ENCODE assay signal across 9 cellular contexts in genomic region chr11:33063326-33063775, GRCh38. TPM values are rescaled to one million over a fixed set of nuclear protein-coding genes. Genes with fewer than 3 reads are reported as not detected.
A peak's percentile ranks its signal among the peaks of the same experiment; 100 is the strongest.
DNase-seq lines count a peak whose midpoint lies in the region; ATAC-seq lines count a peak whose summit lies in the region.
"Had no signal": no experiment of that assay in that cellular context is flagged by ENCODE, and none has a peak within 500 bp of the region (broad histone marks: within the 10 kb centered on the region; RNA-seq: fewer than 3 reads in every experiment).

No MANE protein-coding gene starts in this region.

- ATAC-seq in HG03159 (IDR thresholded peaks at IDR 0.05; ENCODE audit: unreplicated experiment), result peak; percentile 26
- ATAC-seq in stimulated activated memory B cell treated with anti-CD40 and anti-IgM and Interleukin-4, amounts not matched to agents 10 μg/mL and 1 μg/mL and 100 μg/mL, for 72 hours, result peak; percentile 59
- ATAC-seq: HepG2 had no signal

- H3K4me3 Mint-ChIP-seq in activated CD4-positive, alpha-beta T cell treated with anti-CD3 and anti-CD28 coated beads, Interleukin-2, amount 10 ng/mL, durations not matched to agents 24 days and 14 days, result peak overlapping the region; percentile 34
- H3K4me3 Mint-ChIP-seq in activated naive CD8-positive, alpha-beta T cell, result peak overlapping the region; percentile 15
- H3K4me3 Mint-ChIP-seq in stimulated activated memory B cell treated with anti-CD40 and anti-IgM and Interleukin-4, amounts not matched to agents 10 μg/mL and 1 μg/mL and 100 μg/mL, for 72 hours, result no peak overlapping the region

- H3K9me3 Mint-ChIP-seq in activated CD4-positive, alpha-beta T cell treated with anti-CD3 and anti-CD28 coated beads, Interleukin-2, amount 10 ng/mL, durations not matched to agents 24 days and 14 days, result no peaks in the 10 kb centered on the region
- H3K9me3 Mint-ChIP-seq in activated naive CD8-positive, alpha-beta T cell (ENCODE audit: low read depth), result no peaks in the 10 kb centered on the region
- no peaks in the 10 kb centered on the region for H3K9me3 Mint-ChIP-seq in stimulated activated memory B cell treated with anti-CD40 and anti-IgM and Interleukin-4, amounts not matched to agents 10 μg/mL and 1 μg/mL and 100 μg/mL, for 72 hours

- H3K27ac Mint-ChIP-seq in activated CD4-positive, alpha-beta T cell treated with anti-CD3 and anti-CD28 coated beads, Interleukin-2, amount 10 ng/mL, durations not matched to agents 24 days and 14 days, result peak overlapping the region; percentile 75
- H3K27ac Mint-ChIP-seq in activated naive CD8-positive, alpha-beta T cell, result peak overlapping the region; percentile 43
- peak overlapping the region; percentile 73 for H3K27ac Mint-ChIP-seq in stimulated activated memory B cell treated with anti-CD40 and anti-IgM and Interleukin-4, amounts not matched to agents 10 μg/mL and 1 μg/mL and 100 μg/mL, for 72 hours

- peak; percentile 73 for DNase-seq in activated CD4-positive, alpha-beta T cell treated with anti-CD3 and anti-CD28 coated beads, Interleukin-2, amount 10 ng/mL, durations not matched to agents 24 days and 14 days
- no peak for DNase-seq in activated CD4-positive, alpha-beta T cell treated with anti-CD3 and anti-CD28 coated beads for 1 hour
- no peak for DNase-seq in NCI-H2227 treated with DMSO at 0.1 percent for 48 hours (lab: John Stamatoyannopoulos, UW)
- no peak for DNase-seq in H4 (ENCODE audit: low spot score)
- DNase-seq in NCI-H226, result no peak

- H3K27me3 Mint-ChIP-seq in activated CD4-positive, alpha-beta T cell treated with anti-CD3 and anti-CD28 coated beads, Interleukin-2, amount 10 ng/mL, durations not matched to agents 24 days and 14 days, result no peaks in the 10 kb centered on the region
- H3K27me3 Mint-ChIP-seq in activated naive CD8-positive, alpha-beta T cell, result no peaks in the 10 kb centered on the region
- H3K27me3 Mint-ChIP-seq in stimulated activated memory B cell treated with anti-CD40 and anti-IgM and Interleukin-4, amounts not matched to agents 10 μg/mL and 1 μg/mL and 100 μg/mL, for 72 hours, result no peaks in the 10 kb centered on the region

- intact Hi-C loops in activated CD4-positive, alpha-beta T cell treated with anti-CD3 and anti-CD28 coated beads, Interleukin-2, amount 10 ng/mL, durations not matched to agents 24 days and 14 days (cut with micrococcal nuclease), result loop anchor here (1.0 to 10.0 kb wide), 5 partner anchors 23 to 241 kb away; partner anchors contain the start of genes HIPK3 and QSER1

- H3K4me1 Mint-ChIP-seq in activated CD4-positive, alpha-beta T cell treated with anti-CD3 and anti-CD28 coated beads, Interleukin-2, amount 10 ng/mL, durations not matched to agents 24 days and 14 days, result peaks cover 38% of the 10 kb centered on the region
- H3K4me1 Mint-ChIP-seq in activated naive CD8-positive, alpha-beta T cell (ENCODE audit: low read depth), result peaks cover 37% of the 10 kb centered on the region
- H3K4me1 Mint-ChIP-seq in stimulated activated memory B cell treated with anti-CD40 and anti-IgM and Interleukin-4, amounts not matched to agents 10 μg/mL and 1 μg/mL and 100 μg/mL, for 72 hours, result peaks cover 35% of the 10 kb centered on the region

- peaks cover 51% of the 10 kb centered on the region for H3K36me3 Mint-ChIP-seq in activated CD4-positive, alpha-beta T cell treated with anti-CD3 and anti-CD28 coated beads, Interleukin-2, amount 10 ng/mL, durations not matched to agents 24 days and 14 days (ENCODE audit: low read depth)
- peaks cover 24% of the 10 kb centered on the region for H3K36me3 Mint-ChIP-seq in activated naive CD8-positive, alpha-beta T cell
- H3K36me3 Mint-ChIP-seq in stimulated activated memory B cell treated with anti-CD40 and anti-IgM and Interleukin-4, amounts not matched to agents 10 μg/mL and 1 μg/mL and 100 μg/mL, for 72 hours, result peaks cover 52% of the 10 kb centered on the region

RNA-seq across cellular contexts. Expression of gene TCP11L1, which starts 24.0 kb away (rescaled TPM):
- total RNA-seq in activated CD4-positive, alpha-beta T cell treated with anti-CD3 and anti-CD28 coated beads, Interleukin-2, amount 10 ng/mL, durations not matched to agents 24 days and 14 days, result 12.5 and 14.4 TPM in 2 replicates
- 10.6 and 12.5 TPM in 2 replicates for total RNA-seq in H4 (2014; rRNA removed; shearing (Covaris generic))

RNA-seq across cellular contexts. Expression of gene DEPDC7, which starts 47.7 kb away (rescaled TPM):
- total RNA-seq in activated CD4-positive, alpha-beta T cell treated with anti-CD3 and anti-CD28 coated beads, Interleukin-2, amount 10 ng/mL, durations not matched to agents 24 days and 14 days, result 0.64 and 0.84 TPM in 2 replicates
- 6.0 and 6.9 TPM in 2 replicates for total RNA-seq in H4 (2014; rRNA removed; shearing (Covaris generic))
